ENCODE assay signal across 1 cellular context in genomic region chr12:69348162-69348938, GRCh38.
TF ChIP-seq lines count a peak whose summit lies in the region.

LYZ (plus strand) TSS chr12:69348381; CDS start chr12:69348409, 28 bp downstream.

TF ChIP-seq in HepG2, 621 proteins besides CTCF, POLR2A, EP300 and RAD21 (continued from another document and continues in another):
- TF ChIP-seq ZSCAN25 (CRISPR knock-in tag; IDR thresholded peaks at IDR 0.05) (no peak; the same call in 1 of the 2 replicates), ELF4 (CRISPR knock-in tag; IDR thresholded peaks at IDR 0.05; ENCODE audit: borderline replicate concordance) (peak; percentile 93), ZNF879 (CRISPR knock-in tag; IDR thresholded peaks at IDR 0.05) (no peak), CREM (IDR thresholded peaks at IDR 0.05) (peak; percentile 91), CREM (CRISPR knock-in tag; IDR thresholded peaks at IDR 0.05) (no peak), FOXK2 (IDR thresholded peaks at IDR 0.05) (peak; percentile 65; the same call in 1 of the 2 replicates), UBTF (CRISPR knock-in tag; IDR thresholded peaks at IDR 0.05) (peak; percentile 58; the same call in 1 of the 2 replicates), MAX (IDR thresholded peaks at IDR 0.05) (peak; percentile 48), NFIC (IDR thresholded peaks at IDR 0.05; ENCODE audit: low read length) (peak; percentile 89; the same call in 1 of the 2 replicates), TEF (CRISPR knock-in tag; IDR thresholded peaks at IDR 0.05) (0 out of 2 replicates have a peak, but pooled peaks have one; percentile 2), ARID5B (CRISPR knock-in tag; IDR thresholded peaks at IDR 0.05) (peak; percentile 94), CBFB (CRISPR knock-in tag; IDR thresholded peaks at IDR 0.05) (peak; percentile 99), ZBED4 (CRISPR knock-in tag; IDR thresholded peaks at IDR 0.05; ENCODE audit: borderline replicate concordance) (peak; percentile 68; the same call in 1 of the 2 replicates), SAP130 (CRISPR knock-in tag; IDR thresholded peaks at IDR 0.05; ENCODE audit: low read depth) (peak; percentile 97), ZNF639 (CRISPR knock-in tag; conservative IDR thresholded peaks at IDR 0.05) (no peak), ZIK1 (CRISPR knock-in tag; IDR thresholded peaks at IDR 0.05; ENCODE audit: borderline replicate concordance, low read depth) (no peak), POLR2G (IDR thresholded peaks at IDR 0.05; ENCODE audit: low read depth, low read length) (peak; percentile 99), SALL2 (CRISPR knock-in tag; IDR thresholded peaks at IDR 0.05) (0 out of 2 replicates have a peak, but pooled peaks have one; percentile 70), RFX1 (IDR thresholded peaks at IDR 0.05) (no peak), TFDP1 (CRISPR knock-in tag; IDR thresholded peaks at IDR 0.05; ENCODE audit: borderline replicate concordance) (peak; percentile 50), ETV5 (CRISPR knock-in tag; IDR thresholded peaks at IDR 0.05; ENCODE audit: borderline replicate concordance) (peak; percentile 100), ZUFSP (CRISPR knock-in tag; IDR thresholded peaks at IDR 0.05; ENCODE audit: borderline replicate concordance) (no peak), ZMAT3 (CRISPR knock-in tag; conservative IDR thresholded peaks at IDR 0.05) (no peak), TOPORS (CRISPR knock-in tag; IDR thresholded peaks at IDR 0.05) (no peak), ZNF709 (CRISPR knock-in tag; IDR thresholded peaks at IDR 0.05) (no peak), ZNF775 (CRISPR knock-in tag; IDR thresholded peaks at IDR 0.05; ENCODE audit: borderline replicate concordance) (peak; percentile 77; the same call in 1 of the 2 replicates), NFKBIZ (CRISPR knock-in tag; IDR thresholded peaks at IDR 0.05) (peak; percentile 90; the same call in 1 of the 2 replicates), TOE1 (CRISPR knock-in tag; IDR thresholded peaks at IDR 0.05) (peak; percentile 88), BRCA1 (CRISPR knock-in tag; IDR thresholded peaks at IDR 0.05) (peak; percentile 80; the same call in 1 of the 2 replicates), KLF12 (CRISPR knock-in tag; IDR thresholded peaks at IDR 0.05; ENCODE audit: borderline replicate concordance) (peak; percentile 70; the same call in 1 of the 2 replicates), ARNT2 (CRISPR knock-in tag; IDR thresholded peaks at IDR 0.05; ENCODE audit: low read depth) (peak; percentile 81; the same call in 1 of the 2 replicates), ZBTB7B (CRISPR knock-in tag; IDR thresholded peaks at IDR 0.05) (peak; percentile 80; the same call in 1 of the 2 replicates), HOXD1 (CRISPR knock-in tag; IDR thresholded peaks at IDR 0.05) (peak; percentile 37; the same call in 1 of the 2 replicates), HOXA5 (CRISPR knock-in tag; IDR thresholded peaks at IDR 0.05) (peak; percentile 62; the same call in 1 of the 2 replicates), KDM4B (CRISPR knock-in tag; IDR thresholded peaks at IDR 0.05) (peak; percentile 77; the same call in 1 of the 2 replicates), ZNF354B (CRISPR knock-in tag; IDR thresholded peaks at IDR 0.05) (no peak), ZC3H4 (CRISPR knock-in tag; IDR thresholded peaks at IDR 0.05; ENCODE audit: borderline replicate concordance) (no peak), HMGXB4 (CRISPR knock-in tag; IDR thresholded peaks at IDR 0.05; ENCODE audit: borderline replicate concordance in 1 of 2, low read depth in 1 of 2) (peak; percentile 68 to 84; a peak in 2 of 4 replicates), ZMYM2 (CRISPR knock-in tag; IDR thresholded peaks at IDR 0.05) (0 out of 2 replicates have a peak, but pooled peaks have one; percentile 41), SATB2 (CRISPR knock-in tag; IDR thresholded peaks at IDR 0.05) (0 out of 2 replicates have a peak, but pooled peaks have one; percentile 37), ZKSCAN8 (CRISPR knock-in tag; IDR thresholded peaks at IDR 0.05; ENCODE audit: borderline replicate concordance) (peak; percentile 42; the same call in 1 of the 2 replicates), THYN1 (CRISPR knock-in tag; IDR thresholded peaks at IDR 0.05; ENCODE audit: borderline replicate concordance, low read depth) (no peak), ISX (CRISPR knock-in tag; conservative IDR thresholded peaks at IDR 0.05) (no peak), ARNTL (CRISPR knock-in tag; IDR thresholded peaks at IDR 0.05) (peak; percentile 70; the same call in 1 of the 2 replicates), ZNF543 (CRISPR knock-in tag; IDR thresholded peaks at IDR 0.05) (0 out of 2 replicates have a peak, but pooled peaks have one; percentile 48), ZNF33B (CRISPR knock-in tag; IDR thresholded peaks at IDR 0.05) (no peak)
- TF ChIP-seq, protein P1, sequence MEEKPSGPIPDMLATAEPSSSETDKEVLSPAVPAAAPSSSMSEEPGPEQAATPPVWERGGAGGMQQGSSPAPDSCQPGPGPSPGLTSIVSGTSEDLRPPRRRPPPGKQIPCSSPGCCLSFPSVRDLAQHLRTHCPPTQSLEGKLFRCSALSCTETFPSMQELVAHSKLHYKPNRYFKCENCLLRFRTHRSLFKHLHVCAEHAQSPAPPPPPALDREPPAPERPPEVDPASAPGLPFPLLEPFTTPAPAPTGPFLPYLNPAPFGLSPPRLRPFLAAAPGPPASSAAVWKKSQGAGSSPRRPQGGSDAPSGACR (CRISPR knock-in tag; IDR thresholded peaks at IDR 0.05): 0 out of 2 replicates have a peak, but pooled peaks have one; percentile 34
